14 cellular contexts compared by ENCODE assay signal in genomic region chr7:155729847-155730246, GRCh38.
DNase-seq lines count a peak whose midpoint lies in the region; ATAC-seq, FAIRE-seq and TF ChIP-seq lines count a peak whose summit lies in the region.
"Had no signal": no experiment of that assay in that cellular context is flagged by ENCODE, and none has a peak within 500 bp of the region (broad histone marks: within the 10 kb centered on the region; RNA-seq: fewer than 3 reads in every experiment).

No MANE protein-coding gene starts in this region.

- H3K9ac ChIP-seq in astrocyte (ENCODE audit: low read length), result no peak overlapping the region
- H3K9ac ChIP-seq: BLaER1 had no signal

- POLR2A ChIA-PET in T-cell (lab: Charles Lee), result interaction anchor here in 1 of 2 donors (0.7 kb wide), 1 partner anchor 13 kb away, joined by 3 read pairs; no protein-coding TSS in a partner anchor

- CTCF ChIA-PET in T-cell (lab: Charles Lee), result interaction anchor here (0.5 to 0.7 kb wide), 2 partner anchors 785 to 934 kb away, joined by 3 read pairs; no protein-coding TSS in a partner anchor

- H3K27me3 ChIP-seq in BE2C (no peaks in the 10 kb centered on the region), astrocyte (ENCODE audit: insufficient read depth, low read length) (no peaks in the 10 kb centered on the region)
- H3K27me3 ChIP-seq: BLaER1, esophagus muscularis mucosa, neutrophil had no signal

- H3K36me3 Mint-ChIP-seq in astrocyte (ENCODE audit: low read depth, unreplicated experiment) (peaks cover 6% of the 10 kb centered on the region), T-cell (peaks cover 24% of the 10 kb centered on the region)

- H3K4me3 Mint-ChIP-seq in astrocyte (ENCODE audit: unreplicated experiment) (no peak overlapping the region), T-cell (no peak overlapping the region)
- H3K4me3 Mint-ChIP-seq: H9 had no signal

- H3K9me3 Mint-ChIP-seq in astrocyte (ENCODE audit: unreplicated experiment) (no peaks in the 10 kb centered on the region), T-cell (no peaks in the 10 kb centered on the region)
- H3K9me3 Mint-ChIP-seq: H9 had no signal

- H3K4me3 ChIP-seq in BE2C (ENCODE audit: low read depth, low read length), result no peak overlapping the region
- no peak overlapping the region for H3K4me3 ChIP-seq in astrocyte (ENCODE audit: insufficient read depth, low read depth, low read length)
- H3K4me3 ChIP-seq: BLaER1, esophagus muscularis mucosa had no signal

- peak overlapping the region; percentile 22 for H3K27ac Mint-ChIP-seq in astrocyte (ENCODE audit: unreplicated experiment)
- no peak overlapping the region for H3K27ac Mint-ChIP-seq in T-cell
- H3K27ac Mint-ChIP-seq: H9 had no signal

- peaks cover 35% of the 10 kb centered on the region for H3K4me1 Mint-ChIP-seq in astrocyte (ENCODE audit: low read depth, unreplicated experiment)
- peaks cover 58 to 64% (median 63%) of the 10 kb centered on the region in 3 donors for H3K4me1 Mint-ChIP-seq in T-cell

- H4K20me1 ChIP-seq in astrocyte (ENCODE audit: insufficient read depth, low read length), result peaks cover 84% of the 10 kb centered on the region

- H3K4me2 ChIP-seq in astrocyte (ENCODE audit: low read length), result peak overlapping the region; percentile 21
- H3K4me2 ChIP-seq: BLaER1 had no signal

- H3K27me3 Mint-ChIP-seq in astrocyte (ENCODE audit: low read depth, unreplicated experiment), result no peaks in the 10 kb centered on the region
- no peaks in the 10 kb centered on the region for H3K27me3 Mint-ChIP-seq in T-cell

- DNase-seq in BE2C (peak; percentile 33), HT-29 (ENCODE audit: low spot score) (peak; percentile 49), astrocyte (ENCODE audit: low read depth) (peak; percentile 63), iris pigment epithelial cell (ENCODE audit: low read depth) (peak; percentile 77), germinal center (ENCODE audit: low spot score) (no peak), KG1 (lab: John Stamatoyannopoulos, UW) (no peak), T-cell (no peak), D721Med (ENCODE audit: insufficient read length, low spot score) (no peak)
- DNase-seq: activated CD8-positive, alpha-beta memory T cell treated with anti-CD3 and anti-CD28 coated beads, Interleukin-2, amount 50 U/mL, for 4 hours; H9; Kasumi-1 had no signal

- FAIRE-seq in astrocyte (lab: Jason Lieb, UNC), result no peak
- no peak for FAIRE-seq in D721Med (lab: Jason Lieb, UNC)

- H3K9me3 ChIP-seq in BE2C, result no peaks in the 10 kb centered on the region
- H3K9me3 ChIP-seq in astrocyte (ENCODE audit: insufficient read depth, low read depth, low read length), result no peaks in the 10 kb centered on the region
- H3K9me3 ChIP-seq: BLaER1, esophagus muscularis mucosa, neutrophil had no signal

- H3K36me3 ChIP-seq in BE2C (peaks cover 16% of the 10 kb centered on the region; the same call in 1 of the 2 replicates), astrocyte (ENCODE audit: insufficient read depth, low read length) (peaks cover 2% of the 10 kb centered on the region)

- no peak overlapping the region for H3K27ac ChIP-seq in astrocyte (ENCODE audit: low read depth, low read length)
- H3K27ac ChIP-seq: BLaER1, esophagus muscularis mucosa, neutrophil had no signal

- no peaks in the 10 kb centered on the region for H3K4me1 ChIP-seq in BE2C
- peaks cover 3% of the 10 kb centered on the region for H3K4me1 ChIP-seq in astrocyte (ENCODE audit: insufficient read depth, low read length)

- H3K79me2 ChIP-seq in astrocyte (ENCODE audit: insufficient read depth, low read length), result peaks cover 24% of the 10 kb centered on the region

- H2AFZ ChIP-seq in astrocyte (ENCODE audit: low read depth, low read length), result no peak overlapping the region

- TF ChIP-seq CTCF in BE2C (IDR thresholded peaks at IDR 0.05; ENCODE audit: low read depth, low read length) (no peak), astrocyte (IDR thresholded peaks at IDR 0.05; ENCODE audit: insufficient read depth, low read depth, low read length) (no peak), D721Med (IDR thresholded peaks at IDR 0.05; ENCODE audit: insufficient read depth, missing control alignments) (no peak)

- ATAC-seq in T-cell (replicated peaks in 1 of 4), result no peak

Comparison
In these comparisons a context has a peak if more than half of its experiments do, and no peak if none do; other contexts are left out.
1. DNase-seq: peak in BE2C (single experiment), HT-29 (single experiment), astrocyte (single experiment) and iris pigment epithelial cell (single experiment); none in germinal center (single experiment), KG1 (single experiment), T-cell (0 of 34) and D721Med (single experiment).